7 cellular contexts compared by ENCODE assay signal in genomic region chr17:64736804-64737492, GRCh38.
A peak's percentile ranks its signal among the peaks of the same experiment; 100 is the strongest.
DNase-seq lines count a peak whose midpoint lies in the region; ATAC-seq and TF ChIP-seq lines count a peak whose summit lies in the region.

No MANE protein-coding gene starts in this region.

- H3K4me3 ChIP-seq in fibroblast of the aortic adventitia (ENCODE audit: low read depth, low read length), result no peak overlapping the region

- TF ChIP-seq CTCF in GM12872 (IDR thresholded peaks at IDR 0.05; ENCODE audit: insufficient read depth, low read depth, low read length) (peak; percentile 62), fibroblast of the aortic adventitia (IDR thresholded peaks at IDR 0.05; ENCODE audit: insufficient read depth, low read length) (peak; percentile 54)

- DNase-seq in NCI-H82 (lab: John Stamatoyannopoulos, UW) (peak; percentile 73), fibroblast of the aortic adventitia (ENCODE audit: low read depth) (peak; percentile 70), hepatic stellate cell (ENCODE audit: low spot score) (no peak)
- DNase-seq in activated T-cell treated with anti-CD3 and anti-CD28 coated beads, Interleukin-2, amount 50 U/mL, for 1 hour, result peak; percentile 55
- peak; percentile 11 to 29 for DNase-seq in stimulated activated CD4-positive, alpha-beta T cell treated with anti-CD3 and anti-CD28 coated beads, Interleukin-1b, Interleukin-23, amount 100 ng/mL, for 4 hours (ENCODE audit: low read depth in 2 of 2)

- ATAC-seq in GM21381 (IDR thresholded peaks at IDR 0.05; ENCODE audit: unreplicated experiment), result no peak
